Comparison of ENCODE assay signal across 16 cellular contexts in genomic region chr15:75446146-75446545, GRCh38. TPM values are rescaled to one million over a fixed set of nuclear protein-coding genes. Genes with fewer than 3 reads are reported as not detected.
DNase-seq lines count a peak whose midpoint lies in the region; ATAC-seq, FAIRE-seq and TF ChIP-seq lines count a peak whose summit lies in the region.
"Had no signal": no experiment of that assay in that cellular context is flagged by ENCODE, and none has a peak within 500 bp of the region (broad histone marks: within the 10 kb centered on the region; RNA-seq: fewer than 3 reads in every experiment).

No MANE protein-coding gene starts in this region.

- no peaks in the 10 kb centered on the region for H3K27me3 Mint-ChIP-seq in stimulated activated naive CD8-positive, alpha-beta T cell treated with anti-CD3 and anti-CD28 coated beads, Interleukin-15, Interleukin-2, amounts not matched to agents 100 ng/mL and 50 ng/mL, for 24 hours

- H3K9ac ChIP-seq in GM12878 (ENCODE audit: control insufficient read depth, insufficient read depth, low read length): no peak overlapping the region

- DNase-seq in stimulated activated naive CD8-positive, alpha-beta T cell treated with anti-CD3 and anti-CD28 coated beads, Interleukin-15, Interleukin-2, amounts not matched to agents 100 U/mL and 50 U/mL, for 24 hours: no peak
- peak; percentile 34 for DNase-seq in OCI-LY7 (ENCODE audit: low spot score)
- peak; percentile 11 for DNase-seq in GM12878 (ENCODE audit: low read depth, low spot score)
- DNase-seq in retina: no peak
- DNase-seq in HT-29 (ENCODE audit: low spot score): no peak
- no peak for DNase-seq in anterior cingulate cortex (lab: John Stamatoyannopoulos, UW)
- DNase-seq in stimulated activated naive CD4-positive, alpha-beta T cell treated with Interleukin-2 at 50 U/mL for 16 hours (lab: John Stamatoyannopoulos, UW): no peak
- DNase-seq: BE2C; IMR-90; NCI-H1417 treated with DMSO at 0.1 percent for 48 hours; NCI-H524; stimulated activated CD4-positive, alpha-beta T cell treated with anti-CD3 and anti-CD28 coated beads, Interleukin-2, amount 100 ng/mL, for 24 hours; uterus had no signal

- in situ Hi-C loops in GM12878 (cut with MboI): no loop called here

- H3K36me3 ChIP-seq in OCI-LY7 (ENCODE audit: insufficient read depth, low read length) (peaks cover 55% of the 10 kb centered on the region), GM12878 (ENCODE audit: control insufficient read depth in 2 of 2, insufficient read depth in 2 of 2, low read length in 1 of 2) (peaks cover 0 to 8% of the 10 kb centered on the region in 2 experiments; a peak in 2 of 4 replicates)
- H3K36me3 ChIP-seq: uterus had no signal

- no peaks in the 10 kb centered on the region for H3K9me3 Mint-ChIP-seq in stimulated activated naive CD8-positive, alpha-beta T cell treated with anti-CD3 and anti-CD28 coated beads, Interleukin-15, Interleukin-2, amounts not matched to agents 100 ng/mL and 50 ng/mL, for 24 hours

- intact Hi-C loops in OCI-LY7 (cut with micrococcal nuclease; ENCODE audit: unreplicated experiment): no loop called here
- intact Hi-C loops in GM12878 (cut with micrococcal nuclease; ENCODE audit: unreplicated experiment): no loop called here

- RAD21 ChIA-PET in GM12878 (lab: Charles Lee; ENCODE audit: unreplicated experiment): interaction anchor here (0.7 to 1.7 kb wide), 4 partner anchors 8 to 180 kb away, joined by 3 to 5 read pairs (median 4); partner anchors contain the start of genes MAN2C1 and SNUPN

- H3K4me1 ChIP-seq in OCI-LY7 (ENCODE audit: insufficient read depth, low read length, poor library complexity, severe bottlenecking) (peaks cover 33% of the 10 kb centered on the region), GM12878 (ENCODE audit: control insufficient read depth, insufficient read depth, low read length) (peaks cover 25% of the 10 kb centered on the region)
- H3K4me1 ChIP-seq: BE2C had no signal

- H3K4me3 ChIP-seq in OCI-LY7 (ENCODE audit: low read depth, low read length, poor library complexity, severe bottlenecking): peak overlapping the region; percentile 21
- peak overlapping the region; percentile 13; the same call in 1 of the 2 replicates for H3K4me3 ChIP-seq in GM12878
- H3K4me3 ChIP-seq: ascending aorta, uterus had no signal

- H3K9me3 ChIP-seq in OCI-LY7 (ENCODE audit: low read length) (no peaks in the 10 kb centered on the region), GM12878 (replicated peaks; ENCODE audit: control insufficient read depth, insufficient read depth, low read length) (no peaks in the 10 kb centered on the region)
- H3K9me3 ChIP-seq: ascending aorta, BE2C, uterus had no signal

- POLR2A ChIA-PET in OCI-LY7 (lab: Charles Lee): interaction anchor here (0.6 to 1.8 kb wide), 8 partner anchors 8 to 313 kb away, joined by 3 to 11 read pairs (median 4); no protein-coding TSS in a partner anchor
- POLR2A ChIA-PET in GM12878 (lab: Charles Lee): interaction anchor here (0.7 to 1.6 kb wide), 6 partner anchors 8 to 463 kb away, joined by 3 to 4 read pairs (median 3); no protein-coding TSS in a partner anchor

- SMC1A ChIA-PET in GM12878 (lab: Charles Lee; ENCODE audit: uncharacterized antibody, unreplicated experiment): interaction anchor here (0.6 to 1.7 kb wide), 7 partner anchors 9 to 238 kb away, joined by 3 to 6 read pairs (median 3); no protein-coding TSS in a partner anchor

- no peaks in the 10 kb centered on the region for H3K27me3 ChIP-seq in GM12878 (replicated peaks in 1 of 2; ENCODE audit: control insufficient read depth in 2 of 2, insufficient read depth in 2 of 2, low read length in 1 of 2)
- H3K27me3 ChIP-seq: ascending aorta, BE2C, uterus had no signal

- no peak for FAIRE-seq in GM12878 (lab: Jason Lieb, UNC)
- FAIRE-seq: RCC 7860 had no signal

- peaks cover 73% of the 10 kb centered on the region for H3K4me1 Mint-ChIP-seq in stimulated activated naive CD8-positive, alpha-beta T cell treated with anti-CD3 and anti-CD28 coated beads, Interleukin-15, Interleukin-2, amounts not matched to agents 100 ng/mL and 50 ng/mL, for 24 hours (ENCODE audit: low read depth)

- H3K4me3 Mint-ChIP-seq in stimulated activated naive CD8-positive, alpha-beta T cell treated with anti-CD3 and anti-CD28 coated beads, Interleukin-15, Interleukin-2, amounts not matched to agents 100 ng/mL and 50 ng/mL, for 24 hours: no peak overlapping the region

- peaks cover 42% of the 10 kb centered on the region for H3K36me3 Mint-ChIP-seq in stimulated activated naive CD8-positive, alpha-beta T cell treated with anti-CD3 and anti-CD28 coated beads, Interleukin-15, Interleukin-2, amounts not matched to agents 100 ng/mL and 50 ng/mL, for 24 hours (ENCODE audit: low read depth)

- TF ChIP-seq EP300 in GM12878 (IDR thresholded peaks at IDR 0.05; ENCODE audit: borderline replicate concordance in 1 of 2, control insufficient read depth in 1 of 2, low read depth in 2 of 2, low read length in 2 of 2): no peak

- no peak for TF ChIP-seq CTCF in OCI-LY7 (conservative IDR thresholded peaks at IDR 0.05; ENCODE audit: low read length)
- no peak for TF ChIP-seq CTCF in GM12878 (IDR thresholded peaks at IDR 0.05 in 2 of 3, conservative IDR thresholded peaks at IDR 0.05 in 1 of 3; ENCODE audit: control insufficient read depth in 2 of 3, extremely low read depth in 1 of 3, insufficient read depth in 1 of 3, low read depth in 3 of 3, low read length in 3 of 3)

- BruUV-seq in OCI-LY7 (replicated peaks; lab: Mats Ljungman, UMichigan): no TSS peak
- no TSS peak for BruUV-seq in GM12878 (replicated peaks; lab: Mats Ljungman, UMichigan)

- TF ChIP-seq POLR2A in GM12878 (IDR thresholded peaks at IDR 0.05; ENCODE audit: low read depth, low read length): no peak

- H2AFZ ChIP-seq in OCI-LY7 (ENCODE audit: low read length): no peak overlapping the region
- H2AFZ ChIP-seq in GM12878 (ENCODE audit: control insufficient read depth, low read depth, low read length): no peak overlapping the region

- WGBS in GM12878 (ENCODE audit: insufficient coverage, insufficient replicate concordance, low lambda C conversion rate, missing lambda C conversion rate): 2% methylated on average over 3 of the region's 3 CpGs

- H4K20me1 ChIP-seq in OCI-LY7 (ENCODE audit: insufficient read depth, low read length) (peaks cover 31% of the 10 kb centered on the region), GM12878 (ENCODE audit: control insufficient read depth, insufficient read depth) (no peaks in the 10 kb centered on the region; the same call in 1 of the 2 replicates)

- TF ChIP-seq RAD21 in GM12878 (IDR thresholded peaks at IDR 0.05; ENCODE audit: insufficient read depth, low read depth, low read length): no peak

- H3K9me2 ChIP-seq in OCI-LY7 (ENCODE audit: insufficient read depth, low read length): no peaks in the 10 kb centered on the region

- CTCF ChIA-PET in OCI-LY7 (lab: Charles Lee; ENCODE audit: unreplicated experiment): no interaction called here
- CTCF ChIA-PET in GM12878 (lab: Yijun Ruan, JAX): interaction anchor here (0.7 to 2.0 kb wide), 5 partner anchors 51 to 194 kb away, joined by 3 to 13 read pairs (median 4); partner anchors contain the start of genes IMP3 and MAN2C1

- H3K79me2 ChIP-seq in OCI-LY7 (ENCODE audit: insufficient read depth, low read depth, low read length) (peaks cover 94% of the 10 kb centered on the region), GM12878 (ENCODE audit: control insufficient read depth, insufficient read depth, low read length) (peaks cover 83% of the 10 kb centered on the region)

- ATAC-seq in stimulated activated naive CD8-positive, alpha-beta T cell treated with anti-CD3 and anti-CD28 coated beads, Interleukin-15, Interleukin-2, amounts not matched to agents 100 U/mL and 50 U/mL, for 24 hours: no peak
- ATAC-seq in GM12878: no peak

- H3K27ac Mint-ChIP-seq in stimulated activated naive CD8-positive, alpha-beta T cell treated with anti-CD3 and anti-CD28 coated beads, Interleukin-15, Interleukin-2, amounts not matched to agents 100 ng/mL and 50 ng/mL, for 24 hours: peak overlapping the region; percentile 91

- H3K27ac ChIP-seq in OCI-LY7 (ENCODE audit: low read depth, low read length, poor library complexity, severe bottlenecking) (peak overlapping the region; percentile 43), GM12878 (ENCODE audit: control insufficient read depth, insufficient read depth) (peak overlapping the region; percentile 23)
- H3K27ac ChIP-seq: ascending aorta, uterus had no signal

- peak overlapping the region; percentile 56 for H3K4me2 ChIP-seq in OCI-LY7 (ENCODE audit: low read length)
- H3K4me2 ChIP-seq in GM12878 (ENCODE audit: control insufficient read depth, insufficient read depth): peak overlapping the region; percentile 56

TF ChIP-seq in GM12878, 131 proteins besides CTCF, POLR2A, EP300 and RAD21 (continues in another document):
- peak; percentile 32; the same call in 1 of the 2 replicates for TF ChIP-seq JUNB (IDR thresholded peaks at IDR 0.05)

RNA-seq across cellular contexts. Expression of gene SIN3A, which starts 5.3 kb away (rescaled TPM):
- 38.4 and 44.2 TPM in 2 replicates for total RNA-seq in OCI-LY7 (2014; rRNA removed; shearing (Covaris generic))
- total RNA-seq in OCI-LY7 (2022): 103 and 112 TPM in 2 replicates
- 88.5 and 93.8 TPM in 2 replicates for total RNA-seq in GM12878 (2013; cell fraction: nucleolus; rRNA removed)
- total RNA-seq in GM12878 (2014; rRNA removed): 25.3 and 30.4 TPM in 2 replicates
- total RNA-seq in GM12878 (2014; rRNA removed; fragmentation: Illumina TruSeq; extraction: Trizol): 24.4 and 26.4 TPM in 2 replicates
- total RNA-seq in GM12878 (2021): 62.2 and 63.6 TPM in 2 replicates
- polyA plus RNA-seq in GM12878 (2011; ENCODE audit: low read depth): 17.6 TPM
- polyA plus RNA-seq in GM12878 (2011; rRNA removed): 19.6 and 30.5 TPM in 2 replicates
- 27.4 and 27.8 TPM in 2 replicates for polyA plus RNA-seq in GM12878 (2011; cell fraction: cytosol; rRNA removed)
- 30.0 and 37.1 TPM in 2 replicates for polyA plus RNA-seq in GM12878 (2011; cell fraction: nucleus; rRNA removed)
- polyA plus RNA-seq in GM12878 (2012): 20.7 and 23.1 TPM in 2 replicates
- polyA plus RNA-seq in GM12878 (2014; fragmentation: Illumina TruSeq; extraction: Trizol): 28.6 and 32.6 TPM in 2 replicates
- 1 to 10 TPM; 6.4 to 7.1 TPM for polyA plus RNA-seq in GM12878 (2014; fragmentation: Nextera tagmentation; extraction: Ambion mirVana)
- polyA plus RNA-seq in GM12878 (2014; rRNA removed): 27.6 and 28.4 TPM in 2 replicates
- polyA plus RNA-seq in GM12878 (2016; fragmentation: Nextera tagmentation; extraction: Ambion mirVana): 10 to 100 TPM; 26.4 to 30.0 TPM
- 66.3 and 75.9 TPM in 2 replicates for polyA minus RNA-seq in GM12878 (2011; rRNA and poly(A)+ RNA removed)
- 28.9 and 31.0 TPM in 2 replicates for polyA minus RNA-seq in GM12878 (2011; cell fraction: cytosol; rRNA and poly(A)+ RNA removed)
- polyA minus RNA-seq in GM12878 (2011; cell fraction: nucleus; rRNA and poly(A)+ RNA removed): 27.4 and 47.4 TPM in 2 replicates
- total RNA-seq in HT-29 (2014; rRNA removed; shearing (Covaris generic)): 28.8 and 33.5 TPM in 2 replicates

Comparison
In these comparisons a context has a peak if more than half of its experiments do, and no peak if none do; other contexts are left out.
1. DNase-seq: peak in OCI-LY7 (single experiment) and GM12878 (single experiment); none in stimulated activated naive CD8-positive, alpha-beta T cell treated with anti-CD3 and anti-CD28 coated beads, Interleukin-15, Interleukin-2, amounts not matched to agents 100 U/mL and 50 U/mL, for 24 hours (single experiment), retina (single experiment), HT-29 (single experiment), anterior cingulate cortex (0 of 58) and stimulated activated naive CD4-positive, alpha-beta T cell treated with Interleukin-2 at 50 U/mL for 16 hours (single experiment).